In the genomic region with DNA sequence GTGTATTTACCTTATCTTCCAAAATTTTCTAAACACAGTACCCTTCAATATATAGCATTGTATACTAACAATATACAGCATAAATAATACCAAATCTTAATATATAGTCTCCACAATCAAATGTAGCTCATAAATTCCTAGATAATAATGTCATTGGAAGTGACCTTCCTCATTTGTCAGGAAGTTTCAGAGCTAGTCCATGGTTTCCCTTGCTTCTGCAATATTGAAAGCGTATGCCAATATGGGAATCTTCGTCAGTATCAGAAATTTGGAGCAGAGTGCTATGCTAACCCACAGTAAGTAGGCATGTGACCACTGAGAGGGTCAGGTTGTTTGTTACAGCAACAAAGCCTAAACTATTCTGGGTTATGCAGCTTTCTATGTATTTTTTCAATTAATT, we compare ENCODE assay signal across 3 cellular contexts.
TF ChIP-seq lines count a peak whose summit lies in the region.

No MANE protein-coding gene starts in this region.

TF ChIP-seq in GM23338, 12 proteins besides CTCF, POLR2A, EP300 and RAD21:
- TF ChIP-seq STAT1 (IDR thresholded peaks at IDR 0.05; ENCODE audit: unreplicated experiment) (no peak), CREB1 (CRISPR knock-in tag; IDR thresholded peaks at IDR 0.05; ENCODE audit: low read depth) (no peak), ZNF331 (CRISPR knock-in tag; IDR thresholded peaks at IDR 0.05; ENCODE audit: low read depth) (no peak), ZNF462 (CRISPR knock-in tag; IDR thresholded peaks at IDR 0.05) (no peak), POLR2AphosphoS5 (IDR thresholded peaks at IDR 0.05; ENCODE audit: low read depth) (peak; percentile 62), ZNF114 (CRISPR knock-in tag; IDR thresholded peaks at IDR 0.05) (no peak)

TF ChIP-seq in WTC11, 78 proteins besides CTCF, POLR2A, EP300 and RAD21 (continues in another document):
- TF ChIP-seq, protein P1, sequence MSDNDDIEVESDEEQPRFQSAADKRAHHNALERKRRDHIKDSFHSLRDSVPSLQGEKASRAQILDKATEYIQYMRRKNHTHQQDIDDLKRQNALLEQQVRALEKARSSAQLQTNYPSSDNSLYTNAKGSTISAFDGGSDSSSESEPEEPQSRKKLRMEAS (CRISPR knock-in tag; IDR thresholded peaks at IDR 0.05), result no peak
- TF ChIP-seq ZNF532 (CRISPR knock-in tag; IDR thresholded peaks at IDR 0.05; ENCODE audit: borderline replicate concordance) (0 out of 2 replicates have a peak, but pooled peaks have one; percentile 59), NFATC4 (CRISPR knock-in tag; IDR thresholded peaks at IDR 0.05) (0 out of 2 replicates have a peak, but pooled peaks have one; percentile 20), GRHL2 (CRISPR knock-in tag; IDR thresholded peaks at IDR 0.05; ENCODE audit: insufficient replicate concordance, severe bottlenecking) (no peak), ZMAT4 (CRISPR knock-in tag; IDR thresholded peaks at IDR 0.05) (peak; percentile 84), ZNF425 (CRISPR knock-in tag; conservative IDR thresholded peaks at IDR 0.05) (peak; percentile 29; the same call in 1 of the 2 replicates)
- TF ChIP-seq, protein P2, sequence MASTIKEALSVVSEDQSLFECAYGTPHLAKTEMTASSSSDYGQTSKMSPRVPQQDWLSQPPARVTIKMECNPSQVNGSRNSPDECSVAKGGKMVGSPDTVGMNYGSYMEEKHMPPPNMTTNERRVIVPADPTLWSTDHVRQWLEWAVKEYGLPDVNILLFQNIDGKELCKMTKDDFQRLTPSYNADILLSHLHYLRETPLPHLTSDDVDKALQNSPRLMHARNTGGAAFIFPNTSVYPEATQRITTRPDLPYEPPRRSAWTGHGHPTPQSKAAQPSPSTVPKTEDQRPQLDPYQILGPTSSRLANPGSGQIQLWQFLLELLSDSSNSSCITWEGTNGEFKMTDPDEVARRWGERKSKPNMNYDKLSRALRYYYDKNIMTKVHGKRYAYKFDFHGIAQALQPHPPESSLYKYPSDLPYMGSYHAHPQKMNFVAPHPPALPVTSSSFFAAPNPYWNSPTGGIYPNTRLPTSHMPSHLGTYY (CRISPR knock-in tag; IDR thresholded peaks at IDR 0.05), result peak; percentile 45; the same call in 1 of the 2 replicates

TF ChIP-seq in H1, 55 proteins besides CTCF, POLR2A, EP300 and RAD21:
- TF ChIP-seq POLR2AphosphoS5 (IDR thresholded peaks at IDR 0.05; ENCODE audit: low read depth, low read length), result peak; percentile 50
- no peak for TF ChIP-seq RXRA (IDR thresholded peaks at IDR 0.05; ENCODE audit: insufficient read depth, low read depth, low read length)
